14 cellular contexts compared by ENCODE assay signal in the genomic region with DNA sequence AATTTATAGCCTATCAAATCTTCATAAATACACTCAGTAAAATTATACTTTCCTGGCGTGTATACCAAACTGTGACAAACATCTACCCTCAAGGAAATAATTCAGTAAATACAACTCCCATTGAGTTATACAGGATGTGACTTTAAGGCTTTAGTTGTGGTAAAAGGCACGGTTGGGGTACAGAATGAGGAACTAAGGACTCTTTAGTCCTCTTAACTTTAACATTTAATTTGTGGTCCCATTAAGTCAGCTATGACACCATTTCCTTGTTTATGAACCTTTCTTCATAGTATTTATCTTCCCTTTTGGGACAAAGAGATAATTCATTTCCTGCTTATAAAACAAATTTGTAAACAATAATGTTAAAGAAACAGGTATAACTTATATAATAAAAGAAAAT. TPM values are rescaled to one million over a fixed set of nuclear protein-coding genes. Genes with fewer than 3 reads are reported as not detected.
DNase-seq lines count a peak whose midpoint lies in the region; ATAC-seq and TF ChIP-seq lines count a peak whose summit lies in the region.
"Had no signal": no experiment of that assay in that cellular context is flagged by ENCODE, and none has a peak within 500 bp of the region (broad histone marks: within the 10 kb centered on the region; RNA-seq: fewer than 3 reads in every experiment).

No MANE protein-coding gene starts in this region.

- H3K9me3 ChIP-seq in T-helper 17 cell (ENCODE audit: control insufficient read depth, low read length, poor library complexity, severe bottlenecking) (no peaks in the 10 kb centered on the region), right lobe of liver (no peaks in the 10 kb centered on the region)

- H3K27me3 ChIP-seq in HL-60 (ENCODE audit: insufficient read depth, poor library complexity, severe bottlenecking) (no peaks in the 10 kb centered on the region), right lobe of liver (no peaks in the 10 kb centered on the region)
- H3K27me3 ChIP-seq: hepatocyte had no signal

- no peaks in the 10 kb centered on the region for H3K27me3 Mint-ChIP-seq in T-helper 17 cell
- H3K27me3 Mint-ChIP-seq: activated CD4-positive, alpha-beta T cell treated with anti-CD3 and anti-CD28 coated beads, Interleukin-2, amount 10 ng/mL, durations not matched to agents 7 days and 5 days had no signal

- TF ChIP-seq CTCF in HL-60 (IDR thresholded peaks at IDR 0.05; ENCODE audit: insufficient read depth, low read length), result no peak
- TF ChIP-seq CTCF in right lobe of liver (IDR thresholded peaks at IDR 0.05), result no peak

- no peak overlapping the region for H3K27ac Mint-ChIP-seq in T-helper 17 cell
- H3K27ac Mint-ChIP-seq: activated CD4-positive, alpha-beta T cell treated with anti-CD3 and anti-CD28 coated beads, Interleukin-2, amount 10 ng/mL, durations not matched to agents 7 days and 5 days; activated naive CD4-positive, alpha-beta T cell treated with anti-CD3 and anti-CD28 coated beads, Interleukin-2, amount 50 U/mL, for 72 hours had no signal

- H3K4me1 Mint-ChIP-seq in T-helper 17 cell, result peaks cover 11% of the 10 kb centered on the region

- no peak overlapping the region for H3K4me3 Mint-ChIP-seq in T-helper 17 cell
- H3K4me3 Mint-ChIP-seq: activated CD4-positive, alpha-beta T cell treated with anti-CD3 and anti-CD28 coated beads, Interleukin-2, amount 10 ng/mL, durations not matched to agents 7 days and 5 days had no signal

- peaks cover 5% of the 10 kb centered on the region for H3K36me3 Mint-ChIP-seq in T-helper 17 cell (ENCODE audit: low read depth)

- TF ChIP-seq POLR2A in right lobe of liver (IDR thresholded peaks at IDR 0.05), result no peak

- no peaks in the 10 kb centered on the region for H3K36me3 ChIP-seq in right lobe of liver

- H3K27ac ChIP-seq in HL-60 (replicated peaks) (peak overlapping the region; percentile 39), right lobe of liver (no peak overlapping the region)
- H3K27ac ChIP-seq: hepatocyte had no signal

- ATAC-seq in GM21515 (IDR thresholded peaks at IDR 0.05; ENCODE audit: unreplicated experiment) (peak; percentile 72), T-helper 17 cell (peak; percentile 65), right lobe of liver (no peak)
- ATAC-seq: activated naive CD4-positive, alpha-beta T cell treated with anti-CD3 and anti-CD28 coated beads, Interleukin-2, amount 50 U/mL, for 72 hours; HCT116 had no signal

- peak; percentile 25 for DNase-seq in GDM1 (lab: John Stamatoyannopoulos, UW)
- DNase-seq in HL-60 (ENCODE audit: low read depth in 1 of 2, low spot score in 1 of 2), result peak in 1 of 2 experiments; percentile 61
- DNase-seq in T-helper 17 cell, result no peak
- DNase-seq in NCI-H1930 (lab: John Stamatoyannopoulos, UW), result no peak
- no peak for DNase-seq in epidermal melanocyte (ENCODE audit: insufficient read length, low spot score)
- no peak for DNase-seq in right lobe of liver
- no peak for DNase-seq in dedifferentiated amniotic fluid mesenchymal stem cell (ENCODE audit: extremely low spot score)
- DNase-seq: activated CD4-positive, alpha-beta T cell treated with anti-CD3 and anti-CD28 coated beads, Interleukin-2, amount 10 ng/mL, durations not matched to agents 7 days and 5 days; NCI-H2171 treated with DMSO at 0.1 percent for 48 hours; SHP77 treated with DMSO at 0.1 percent for 48 hours had no signal

- intact Hi-C loops in right lobe of liver (cut with DNase I), result no loop called here

- 47% methylated on average over 2 of the region's 2 CpGs for WGBS in right lobe of liver (ENCODE audit: insufficient coverage, low coverage, low lambda C conversion rate, missing lambda C conversion rate)

- peaks cover 0 to 8% (median 0%) of the 10 kb centered on the region in 4 donors for H3K4me1 ChIP-seq in right lobe of liver

- no peak overlapping the region for H3K4me3 ChIP-seq in HL-60 (replicated peaks; ENCODE audit: insufficient read depth, low read length)
- H3K4me3 ChIP-seq in right lobe of liver, result no peak overlapping the region
- H3K4me3 ChIP-seq: hepatocyte had no signal

RNA-seq across cellular contexts. Expression of gene IFT80, which starts 30.2 kb away (rescaled TPM):
- total RNA-seq in T-helper 17 cell (10 to 100 TPM; 24.6 to 26.1 TPM), right lobe of liver (10 to 100 TPM in 2 of 6 experiments, 1 to 10 TPM in 4; 6.7 to 13.7 (median 8.5) TPM)

RNA-seq across cellular contexts. Expression of gene SMC4, which starts 30.6 kb away (rescaled TPM):
- total RNA-seq in T-helper 17 cell (10 to 100 TPM; 61.1 to 77.8 TPM), right lobe of liver (10 to 100 TPM; 11.3 to 26.7 (median 18.1) TPM)

Comparison
In these comparisons a context has a peak if more than half of its experiments do, and no peak if none do; other contexts are left out.
1. ATAC-seq: peak in GM21515 (single experiment) and T-helper 17 cell (single experiment); none in right lobe of liver (0 of 4).